Comparison of ENCODE assay signal across 18 cellular contexts in the genomic region with DNA sequence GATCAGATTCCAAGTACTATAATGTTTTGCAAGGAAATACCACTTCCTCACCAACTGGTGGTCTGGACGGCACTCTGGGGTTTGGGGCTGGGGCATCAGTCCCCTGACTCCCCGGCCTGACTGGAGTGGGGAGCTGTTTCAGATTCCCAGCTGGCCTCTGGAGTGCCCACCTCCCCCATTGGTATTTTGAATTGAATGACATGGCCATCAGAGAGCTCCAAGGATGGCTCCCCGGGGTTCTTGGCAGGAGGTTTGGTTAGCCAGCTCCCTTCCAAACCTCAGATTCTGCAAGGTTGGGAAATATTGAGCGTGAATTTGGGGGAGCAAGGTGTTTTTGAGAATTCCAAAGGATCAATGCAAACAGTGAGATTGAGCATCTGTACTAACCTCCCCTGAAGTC. TPM values are rescaled to one million over a fixed set of nuclear protein-coding genes. Genes with fewer than 3 reads are reported as not detected.
DNase-seq lines count a peak whose midpoint lies in the region; ATAC-seq, FAIRE-seq and TF ChIP-seq lines count a peak whose summit lies in the region.
"Had no signal": no experiment of that assay in that cellular context is flagged by ENCODE, and none has a peak within 500 bp of the region (broad histone marks: within the 10 kb centered on the region; RNA-seq: fewer than 3 reads in every experiment).

No MANE protein-coding gene starts in this region.

- H3K27me3 Mint-ChIP-seq in endodermal cell (ENCODE audit: insufficient read depth): peaks cover 3% of the 10 kb centered on the region
- peaks cover 0 to 5% of the 10 kb centered on the region in 2 donors for H3K27me3 Mint-ChIP-seq in natural killer cell treated with Interleukin-12 subunit alpha and Interleukin-12 subunit beta and Interleukin-15 and Interleukin-18, amount 100 ng/mL, for 72 hours

- H3K27ac ChIP-seq in A549 (peak overlapping the region; percentile 100), HUES6 (ENCODE audit: low read depth, low read length) (peak overlapping the region; percentile 100; the same call in 1 of the 2 replicates), endodermal cell (ENCODE audit: low read depth, low read length) (peak overlapping the region; percentile 100)
- H3K27ac ChIP-seq: coronary artery, VCaP had no signal

- CTCF ChIA-PET in A549 (lab: Yijun Ruan, JAX): interaction anchor here (0.6 to 5.8 kb wide), 9 partner anchors 11 to 221 kb away, joined by 3 to 57 read pairs (median 4); no protein-coding TSS in a partner anchor

- no peaks in the 10 kb centered on the region for H3K9me3 ChIP-seq in A549
- H3K9me3 ChIP-seq in HUES6 (ENCODE audit: control insufficient read depth, insufficient read depth, low read depth, low read length): no peaks in the 10 kb centered on the region
- no peaks in the 10 kb centered on the region for H3K9me3 ChIP-seq in endodermal cell (ENCODE audit: control insufficient read depth, low read length)
- H3K9me3 ChIP-seq: tibial artery had no signal

- peak overlapping the region; percentile 93 for H3K4me3 Mint-ChIP-seq in endodermal cell
- peak overlapping the region; percentile 61 for H3K4me3 Mint-ChIP-seq in natural killer cell treated with Interleukin-12 subunit alpha and Interleukin-12 subunit beta and Interleukin-15 and Interleukin-18, amount 100 ng/mL, for 72 hours

- peaks cover 67% of the 10 kb centered on the region for H3K4me1 Mint-ChIP-seq in endodermal cell
- H3K4me1 Mint-ChIP-seq in natural killer cell treated with Interleukin-12 subunit alpha and Interleukin-12 subunit beta and Interleukin-15 and Interleukin-18, amount 100 ng/mL, for 72 hours (ENCODE audit: low read depth in 2 of 2): peaks cover 32 to 41% of the 10 kb centered on the region in 2 donors

- H3K4me2 ChIP-seq in A549: peak overlapping the region; percentile 94

- POLR2A ChIA-PET in A549 (lab: Yijun Ruan, JAX): interaction anchor here (1.0 to 1.2 kb wide), 2 partner anchors 13 to 15 kb away, joined by 3 to 6 read pairs; no protein-coding TSS in a partner anchor

- no peak for FAIRE-seq in A549 (lab: Jason Lieb, UNC)
- FAIRE-seq: K562 had no signal

- TF ChIP-seq RAD21 in A549 (conservative IDR thresholded peaks at IDR 0.05 in 1 of 2, IDR thresholded peaks at IDR 0.05 in 1 of 2): no peak

- ATAC-seq in A549: no peak
- no peak for ATAC-seq in natural killer cell treated with Interleukin-12 subunit alpha and Interleukin-12 subunit beta and Interleukin-15 and Interleukin-18, amount 100 ng/mL, for 72 hours
- ATAC-seq in GM21526 (IDR thresholded peaks at IDR 0.05; ENCODE audit: low FRiP score, unreplicated experiment): no peak
- ATAC-seq: K562 had no signal

- H3K4me3 ChIP-seq in A549 (peak overlapping the region; percentile 68), HUES6 (ENCODE audit: low read depth, low read length) (peak overlapping the region; percentile 83), endodermal cell (ENCODE audit: low read length) (peak overlapping the region; percentile 91)
- H3K4me3 ChIP-seq: K562 had no signal

- TF ChIP-seq POLR2A in A549 (IDR thresholded peaks at IDR 0.05; ENCODE audit: low read length): no peak

- peak overlapping the region; percentile 100 for H3K9ac ChIP-seq in HUES6 (ENCODE audit: low read length)
- peak overlapping the region; percentile 99 for H3K9ac ChIP-seq in endodermal cell (ENCODE audit: extremely low read depth, low read length, poor library complexity, severe bottlenecking)

- DNase-seq in A549 (ENCODE audit: low read depth in 1 of 2, low spot score in 1 of 2) (no peak), endodermal cell (peak; percentile 70), SIG-M5 (lab: John Stamatoyannopoulos, UW) (no peak), NOMO-1 (lab: John Stamatoyannopoulos, UW; ENCODE audit: unreplicated experiment in 2 of 2) (no peak)
- DNase-seq in natural killer cell treated with Interleukin-12 subunit alpha and Interleukin-12 subunit beta and Interleukin-15 and Interleukin-18, amount 100 ng/mL, for 72 hours (ENCODE audit: low spot score): no peak
- no peak for DNase-seq in stimulated activated naive CD4-positive, alpha-beta T cell treated with Interleukin-2 at 50 U/mL for 16 hours (lab: John Stamatoyannopoulos, UW)
- DNase-seq: DMS 273 treated with DMSO at 0.1 percent for 48 hours; NCI-H1694 treated with DMSO at 0.1 percent for 48 hours; NCI-H748 treated with DMSO at 0.1 percent for 48 hours; occipital lobe; stimulated activated CD4-positive, alpha-beta T cell treated with anti-CD3 and anti-CD28 coated beads, Interleukin-12 subunit alpha, Interleukin-12 subunit beta, amount 100 ng/mL, for 4 hours; tibial artery had no signal

- H3K36me3 ChIP-seq in HUES6 (ENCODE audit: control insufficient read depth, insufficient read depth, low read length) (no peaks in the 10 kb centered on the region), endodermal cell (ENCODE audit: control insufficient read depth, insufficient read depth, low read length) (no peaks in the 10 kb centered on the region)
- H3K36me3 ChIP-seq: tibial artery had no signal

- H3K36me3 Mint-ChIP-seq in endodermal cell (ENCODE audit: low read depth): no peaks in the 10 kb centered on the region
- no peaks in the 10 kb centered on the region for H3K36me3 Mint-ChIP-seq in natural killer cell treated with Interleukin-12 subunit alpha and Interleukin-12 subunit beta and Interleukin-15 and Interleukin-18, amount 100 ng/mL, for 72 hours

- WGBS in A549 (ENCODE audit: missing lambda C conversion rate): 7% methylated on average over 3 of the region's 4 CpGs
- WGBS in endodermal cell (ENCODE audit: insufficient coverage in 1 of 2, insufficient read length in 1 of 2), 2 experiments: 8 to 33% methylated on average over 1 to 4 of the region's 4 CpGs

- peak overlapping the region; percentile 98 for H3K27ac Mint-ChIP-seq in endodermal cell
- no peak overlapping the region for H3K27ac Mint-ChIP-seq in natural killer cell treated with Interleukin-12 subunit alpha and Interleukin-12 subunit beta and Interleukin-15 and Interleukin-18, amount 100 ng/mL, for 72 hours

- TF ChIP-seq EP300 in A549 (IDR thresholded peaks at IDR 0.05): no peak

- no peak for TF ChIP-seq CTCF in A549 (IDR thresholded peaks at IDR 0.05)
- no peak for TF ChIP-seq CTCF in endodermal cell (conservative IDR thresholded peaks at IDR 0.05)

- H3K4me1 ChIP-seq in A549 (peaks cover 60% of the 10 kb centered on the region), HUES6 (ENCODE audit: control insufficient read depth, insufficient read depth, low read length) (peaks cover 66% of the 10 kb centered on the region), endodermal cell (ENCODE audit: control insufficient read depth, insufficient read depth, low read length) (peaks cover 44% of the 10 kb centered on the region)

- no peaks in the 10 kb centered on the region for H3K9me3 Mint-ChIP-seq in endodermal cell
- no peaks in the 10 kb centered on the region for H3K9me3 Mint-ChIP-seq in natural killer cell treated with Interleukin-12 subunit alpha and Interleukin-12 subunit beta and Interleukin-15 and Interleukin-18, amount 100 ng/mL, for 72 hours

- H3K27me3 ChIP-seq in HUES6 (ENCODE audit: control insufficient read depth, insufficient read depth, low read length): no peaks in the 10 kb centered on the region
- H3K27me3 ChIP-seq in endodermal cell (ENCODE audit: control insufficient read depth, insufficient read depth, low read length, poor library complexity, severe bottlenecking): no peaks in the 10 kb centered on the region

TF ChIP-seq in A549, 52 proteins besides CTCF, POLR2A, EP300 and RAD21:
- TF ChIP-seq, protein P1, sequence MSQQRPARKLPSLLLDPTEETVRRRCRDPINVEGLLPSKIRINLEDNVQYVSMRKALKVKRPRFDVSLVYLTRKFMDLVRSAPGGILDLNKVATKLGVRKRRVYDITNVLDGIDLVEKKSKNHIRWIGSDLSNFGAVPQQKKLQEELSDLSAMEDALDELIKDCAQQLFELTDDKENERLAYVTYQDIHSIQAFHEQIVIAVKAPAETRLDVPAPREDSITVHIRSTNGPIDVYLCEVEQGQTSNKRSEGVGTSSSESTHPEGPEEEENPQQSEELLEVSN (IDR thresholded peaks at IDR 0.05; ENCODE audit: borderline replicate concordance, low read depth): no peak
- TF ChIP-seq, protein P2, sequence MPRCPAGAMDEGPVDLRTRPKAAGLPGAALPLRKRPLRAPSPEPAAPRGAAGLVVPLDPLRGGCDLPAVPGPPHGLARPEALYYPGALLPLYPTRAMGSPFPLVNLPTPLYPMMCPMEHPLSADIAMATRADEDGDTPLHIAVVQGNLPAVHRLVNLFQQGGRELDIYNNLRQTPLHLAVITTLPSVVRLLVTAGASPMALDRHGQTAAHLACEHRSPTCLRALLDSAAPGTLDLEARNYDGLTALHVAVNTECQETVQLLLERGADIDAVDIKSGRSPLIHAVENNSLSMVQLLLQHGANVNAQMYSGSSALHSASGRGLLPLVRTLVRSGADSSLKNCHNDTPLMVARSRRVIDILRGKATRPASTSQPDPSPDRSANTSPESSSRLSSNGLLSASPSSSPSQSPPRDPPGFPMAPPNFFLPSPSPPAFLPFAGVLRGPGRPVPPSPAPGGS (IDR thresholded peaks at IDR 0.05): no peak
- 0 out of 5 replicates have a peak, but pooled peaks of 1 of the 2 experiments have one; percentile 4 for TF ChIP-seq JUN (IDR thresholded peaks at IDR 0.05)

RNA-seq across cellular contexts. Expression of a gene that starts 2.2 kb away (rescaled TPM):
- 40.0 and 51.3 TPM in 2 replicates for polyA plus RNA-seq in A549 (2011; rRNA removed)
- 48.7 and 59.6 TPM in 2 replicates for polyA plus RNA-seq in A549 (2012; cell fraction: cytosol; rRNA removed)
- polyA plus RNA-seq in A549 (2012; cell fraction: nucleus; rRNA removed): 135 and 152 TPM in 2 replicates
- polyA plus RNA-seq in A549 (2017; fragmentation: RNase III; extraction: RNeasy Plus Mini Kit Qiagen cat#74134 plus additional on column Dnase treatment): 38.6 to 50.2 TPM (median 43.7 TPM) in 3 replicates
- 49.6 and 58.9 TPM in 2 replicates for polyA minus RNA-seq in A549 (2011; rRNA and poly(A)+ RNA removed)
- total RNA-seq in endodermal cell: 10 to 100 TPM; 59.5 to 61.5 TPM
- 27.8 TPM for polyA plus RNA-seq in endodermal cell (2013, experiment 1 of 2)
- 26.1 TPM for polyA plus RNA-seq in endodermal cell (2013, experiment 2 of 2)
- total RNA-seq in natural killer cell treated with Interleukin-12 subunit alpha and Interleukin-12 subunit beta and Interleukin-15 and Interleukin-18, amount 100 ng/mL, for 72 hours: under 1 TPM; 0.25 to 0.86 TPM
- polyA plus RNA-seq: K562 had no signal

RNA-seq across cellular contexts. Expression of a gene that starts 19.8 kb away (rescaled TPM):
- polyA plus RNA-seq in A549 (2011; rRNA removed) (not detected in 2 replicates), A549 (2017; fragmentation: RNase III; extraction: RNeasy Plus Mini Kit Qiagen cat#74134 plus additional on column Dnase treatment) (not detected in 3 replicates)
- 0.06 TPM in 1 of 2 replicates, not detected in the other for polyA plus RNA-seq in A549 (2012; cell fraction: cytosol; rRNA removed)
- 0.12 and 0.28 TPM in 2 replicates for polyA plus RNA-seq in A549 (2012; cell fraction: nucleus; rRNA removed)
- polyA minus RNA-seq in A549 (2011; rRNA and poly(A)+ RNA removed): not detected in 2 replicates
- not detected for total RNA-seq in endodermal cell
- not detected for polyA plus RNA-seq in endodermal cell (2013, experiment 1 of 2)
- polyA plus RNA-seq in endodermal cell (2013, experiment 2 of 2): not detected
- total RNA-seq in natural killer cell treated with Interleukin-12 subunit alpha and Interleukin-12 subunit beta and Interleukin-15 and Interleukin-18, amount 100 ng/mL, for 72 hours: not detected
- total RNA-seq: K562, occipital lobe had no signal
- polyA plus RNA-seq: AG04450, K562 had no signal

Comparison
In these comparisons a context has a peak if more than half of its experiments do, and no peak if none do; other contexts are left out.
1. RNA of a gene that starts 2.2 kb away (total RNA-seq): 59.5 to 61.5 TPM in endodermal cell; 0.25 to 0.86 TPM in natural killer cell treated with Interleukin-12 subunit alpha and Interleukin-12 subunit beta and Interleukin-15 and Interleukin-18, amount 100 ng/mL, for 72 hours; every median in the first group is over 10 times any median in the second.
2. Peak in every context shown above with its lines, with median percentiles within 50 percentile points of each other: H3K27ac ChIP-seq and H3K4me3 ChIP-seq.